In genomic region chr4:184358521-184359232, GRCh38 we compare ENCODE assay signal across 13 cellular contexts.
"Had no signal": no experiment of that assay in that cellular context is flagged by ENCODE, and none has a peak within 500 bp of the region (broad histone marks: within the 10 kb centered on the region; RNA-seq: fewer than 3 reads in every experiment).

No MANE protein-coding gene starts in this region.

- H3K27me3 ChIP-seq: dorsolateral prefrontal cortex, heart right ventricle, upper lobe of right lung had no signal

- H3K36me3 ChIP-seq: heart right ventricle, prostate gland, upper lobe of right lung had no signal

- H3K4me1 ChIP-seq: prostate gland had no signal

- FAIRE-seq: endometrium, islet of Langerhans had no signal

- ATAC-seq: activated naive CD4-positive, alpha-beta T cell treated with anti-CD3 and anti-CD28 coated beads, Interleukin-2, amount 50 U/mL, for 72 hours had no signal

- H3K4me3 ChIP-seq: dorsolateral prefrontal cortex, heart right ventricle, prostate gland, upper lobe of right lung had no signal

- H3K9me3 ChIP-seq: prostate gland, upper lobe of right lung had no signal

- DNase-seq: activated CD4-positive, alpha-beta T cell treated with anti-CD3 and anti-CD28 coated beads, Interleukin-2, amount 50 U/mL, for 1 hour; activated T-cell treated with anti-CD3 and anti-CD28 coated beads, Interleukin-2, amount 50 U/mL, for 1 hour; amniotic stem cell; dorsolateral prefrontal cortex; foreskin melanocyte; heart right ventricle; nucleus accumbens; SW 1271; upper lobe of right lung had no signal

- H3K27ac ChIP-seq: prostate gland, upper lobe of right lung had no signal
